ENCODE assay signal across 1 cellular context in genomic region chr3:135161425-135161824, GRCh38.
TF ChIP-seq lines count a peak whose summit lies in the region.

No MANE protein-coding gene starts in this region.

TF ChIP-seq in GM23338, 12 proteins besides CTCF, POLR2A, EP300 and RAD21 (continued from another document):
- TF ChIP-seq ZNF462 (CRISPR knock-in tag; IDR thresholded peaks at IDR 0.05) = no peak
- no peak for TF ChIP-seq REST (IDR thresholded peaks at IDR 0.05; ENCODE audit: unreplicated experiment)
- TF ChIP-seq CREB1 (CRISPR knock-in tag; IDR thresholded peaks at IDR 0.05; ENCODE audit: low read depth) = no peak
- TF ChIP-seq POLR2AphosphoS5 (IDR thresholded peaks at IDR 0.05; ENCODE audit: low read depth) = no peak
- no peak for TF ChIP-seq STAT1 (IDR thresholded peaks at IDR 0.05; ENCODE audit: unreplicated experiment)
- TF ChIP-seq EZH2 (IDR thresholded peaks at IDR 0.05; ENCODE audit: low read depth, unreplicated experiment) = no peak
- no peak for TF ChIP-seq EZH2phosphoT487 (IDR thresholded peaks at IDR 0.05; ENCODE audit: unreplicated experiment)
- no peak for TF ChIP-seq ETS1 (IDR thresholded peaks at IDR 0.05)
- TF ChIP-seq ZNF114 (CRISPR knock-in tag; IDR thresholded peaks at IDR 0.05) = no peak
- TF ChIP-seq JUNB (IDR thresholded peaks at IDR 0.05; ENCODE audit: unreplicated experiment) = no peak
- TF ChIP-seq ZNF331 (CRISPR knock-in tag; IDR thresholded peaks at IDR 0.05; ENCODE audit: low read depth) = no peak
TF ChIP-seq in GM23338: peak in this region for 0.
